In the genomic region with DNA sequence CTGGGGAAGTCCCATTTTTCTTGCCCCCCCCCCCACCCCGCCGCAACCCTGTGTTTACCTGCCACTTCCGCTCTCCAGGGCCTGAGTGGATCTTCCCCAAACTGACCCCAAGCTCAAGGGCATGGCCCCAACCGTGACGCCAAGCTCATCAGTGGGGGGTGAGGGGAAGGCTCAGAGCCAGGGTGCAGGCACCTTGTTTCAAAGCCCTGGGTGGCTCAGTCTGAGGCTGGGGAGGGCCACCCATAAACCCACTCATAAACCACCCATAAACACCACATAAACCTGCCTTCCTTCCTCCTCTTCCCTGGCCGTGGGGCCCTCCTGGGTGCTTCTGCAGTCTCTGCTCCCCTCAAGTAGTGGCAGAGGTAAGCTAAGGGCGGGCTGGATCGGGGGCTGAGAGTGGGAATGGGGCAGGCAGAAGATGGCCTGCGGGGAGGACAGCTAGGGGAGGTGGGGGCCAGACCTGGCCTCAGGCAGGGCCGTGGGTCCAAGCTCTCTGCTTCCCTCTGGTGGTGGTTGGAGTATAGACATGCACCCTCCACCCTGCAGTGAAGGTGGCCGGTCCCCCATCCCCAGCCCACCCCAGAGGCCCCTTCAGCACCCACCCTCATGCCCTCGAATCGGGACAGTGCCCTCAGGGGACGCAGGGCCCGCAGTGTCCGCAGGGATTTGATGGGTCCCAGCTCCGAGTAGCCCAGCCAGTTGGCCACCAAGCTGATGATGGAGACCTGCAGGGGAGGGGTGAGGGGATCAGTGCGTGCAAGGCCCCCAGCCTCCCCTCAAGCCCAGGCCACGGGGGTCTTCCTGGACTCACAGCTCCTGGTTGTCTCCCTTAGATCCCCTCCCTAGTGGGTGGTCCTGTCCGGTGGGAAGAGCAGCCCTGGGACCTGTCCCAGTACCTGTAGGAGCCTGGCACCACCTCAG, we compare ENCODE assay signal across 1 cellular context.
TF ChIP-seq lines count a peak whose summit lies in the region.

No MANE protein-coding gene starts in this region.

TF ChIP-seq in IMR-90, 13 proteins besides CTCF, POLR2A, EP300 and RAD21:
- TF ChIP-seq CEBPB (IDR thresholded peaks at IDR 0.05; ENCODE audit: low read depth, low read length) (no peak), USF2 (IDR thresholded peaks at IDR 0.05; ENCODE audit: low read depth, low read length) (no peak), MAFK (IDR thresholded peaks at IDR 0.05; ENCODE audit: low read depth, low read length) (no peak), MAZ (IDR thresholded peaks at IDR 0.05; ENCODE audit: borderline replicate concordance, low read depth, low read length) (peak; percentile 50; the same call in 1 of the 2 replicates), CHD1 (IDR thresholded peaks at IDR 0.05; ENCODE audit: low read depth, low read length) (no peak), SMC3 (IDR thresholded peaks at IDR 0.05; ENCODE audit: low read depth, low read length) (peak; percentile 43; the same call in 1 of the 2 replicates), ELK1 (IDR thresholded peaks at IDR 0.05; ENCODE audit: borderline replicate concordance, low read depth, low read length) (no peak)
